18 cellular contexts compared by ENCODE assay signal in the genomic region with DNA sequence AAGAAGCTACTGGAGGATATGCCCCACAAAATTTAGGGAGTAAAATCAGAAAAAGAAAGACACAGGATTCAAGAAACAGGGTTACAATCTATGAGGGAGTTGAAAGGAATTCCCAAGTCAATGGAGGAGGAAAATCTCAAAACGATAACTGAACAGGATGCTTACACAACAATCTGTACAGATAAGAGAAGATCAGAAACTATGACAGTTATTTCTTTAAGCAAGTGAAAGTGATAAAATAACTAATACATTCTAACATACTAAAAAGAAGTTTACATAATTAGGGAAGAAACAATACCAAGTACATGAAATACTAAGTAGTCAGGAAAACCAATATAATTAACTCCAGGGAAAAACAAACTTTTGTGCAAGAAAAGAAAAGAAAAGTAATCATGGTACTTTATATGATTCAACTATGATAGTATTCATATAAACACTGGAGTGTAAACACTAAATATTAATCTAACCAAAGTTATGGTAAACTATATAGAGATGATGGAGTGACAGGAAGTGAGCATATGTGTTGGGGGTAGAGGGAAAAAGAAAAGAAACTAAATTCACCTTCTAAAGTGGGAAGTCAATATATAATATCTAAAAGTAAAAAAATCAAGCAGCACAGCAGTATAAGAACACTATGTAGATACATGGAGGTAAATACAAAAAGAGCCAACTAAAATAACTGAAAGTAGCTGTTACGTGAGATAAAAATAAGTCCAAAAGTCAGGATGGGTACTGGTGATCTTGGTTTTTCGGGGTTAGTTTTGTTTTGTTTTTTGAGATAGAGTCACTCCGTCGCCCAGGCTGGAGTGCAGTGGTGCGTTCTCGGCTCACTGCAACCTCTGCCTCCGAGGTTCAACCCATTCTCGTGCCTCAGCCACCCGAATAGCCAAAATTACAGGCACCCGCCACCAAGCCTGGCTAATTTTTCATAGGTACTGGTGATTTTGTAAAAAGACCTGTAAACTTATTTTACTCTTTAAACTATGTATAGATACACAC.
"Had no signal": no experiment of that assay in that cellular context is flagged by ENCODE, and none has a peak within 500 bp of the region (broad histone marks: within the 10 kb centered on the region; RNA-seq: fewer than 3 reads in every experiment).

No MANE protein-coding gene starts in this region.

- DNase-seq: Kasumi-1, MM.1S, NCI-H1092 treated with DMSO at 0.1 percent for 48 hours, NCI-H1436, NCI-H187, NCI-H2029, NCI-H2081 treated with DMSO at 0.1 percent for 48 hours, NCI-H2171, NCI-H226, NCI-H446, NCI-H510A, NCI-H524 treated with DMSO at 0.1 percent for 48 hours, NCI-H69, NCI-H774, Right ventricle myocardium superior, RPMI8226, SIG-M5 had no signal

- ATAC-seq: K562 had no signal
